Comparison of ENCODE assay signal across 1 cellular context in the genomic region with DNA sequence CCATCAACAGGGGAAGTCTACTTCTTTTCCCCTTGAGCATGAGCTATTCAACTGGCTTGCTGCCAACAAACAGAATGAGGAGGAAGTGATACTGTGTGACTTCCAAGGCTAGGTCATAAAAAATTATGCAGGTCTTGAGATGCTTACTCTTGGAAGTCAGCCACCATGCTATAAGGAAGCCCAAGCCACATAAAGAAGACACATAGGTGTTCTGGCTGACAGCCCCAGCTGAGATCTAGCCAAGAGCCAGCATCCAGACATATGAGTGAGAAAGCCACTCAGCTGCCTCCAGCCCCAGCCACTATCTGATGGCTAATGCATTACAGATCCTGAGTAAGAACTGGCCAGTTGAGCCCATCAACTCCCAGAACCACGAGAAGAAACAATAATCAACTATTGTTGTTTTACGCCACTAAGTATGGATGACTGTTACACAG.
TF ChIP-seq lines count a peak whose summit lies in the region.

No MANE protein-coding gene starts in this region.

TF ChIP-seq in K562, 482 proteins besides CTCF, POLR2A, EP300 and RAD21 (continued from another document):
- peak; percentile 59; the same call in 1 of the 2 replicates for TF ChIP-seq CTBP1 (IDR thresholded peaks at IDR 0.05; ENCODE audit: borderline replicate concordance)
- no peak for TF ChIP-seq NR2C1 (IDR thresholded peaks at IDR 0.05)
- no peak for TF ChIP-seq NR2C1 (tag; IDR thresholded peaks at IDR 0.05)
- no peak for TF ChIP-seq MECOM (CRISPR knock-in tag; IDR thresholded peaks at IDR 0.05)
- TF ChIP-seq, protein P1, sequence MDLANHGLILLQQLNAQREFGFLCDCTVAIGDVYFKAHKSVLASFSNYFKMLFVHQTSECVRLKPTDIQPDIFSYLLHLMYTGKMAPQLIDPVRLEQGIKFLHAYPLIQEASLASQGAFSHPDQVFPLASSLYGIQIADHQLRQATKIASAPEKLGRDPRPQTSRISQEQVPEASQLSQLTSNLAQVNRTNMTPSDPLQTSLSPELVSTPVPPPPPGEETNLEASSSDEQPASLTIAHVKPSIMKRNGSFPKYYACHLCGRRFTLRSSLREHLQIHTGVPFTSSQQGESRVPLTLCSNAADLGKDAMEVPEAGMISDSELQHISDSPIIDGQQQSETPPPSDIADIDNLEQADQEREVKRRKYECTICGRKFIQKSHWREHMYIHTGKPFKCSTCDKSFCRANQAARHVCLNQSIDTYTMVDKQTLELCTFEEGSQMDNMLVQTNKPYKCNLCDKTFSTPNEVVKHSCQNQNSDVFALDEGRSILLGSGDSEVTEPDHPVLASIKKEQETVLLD (IDR thresholded peaks at IDR 0.05): no peak
- TF ChIP-seq YY1 (IDR thresholded peaks at IDR 0.05; ENCODE audit: borderline replicate concordance in 1 of 3, control insufficient read depth in 1 of 3, extremely low read depth in 1 of 3, insufficient read depth in 3 of 3, insufficient read length in 1 of 3, insufficient replicate concordance in 2 of 3, low read depth in 1 of 3, low read length in 2 of 3): peak in 1 of 3 experiments; percentile 35
- peak; percentile 86 for TF ChIP-seq NFIX (CRISPR knock-in tag; IDR thresholded peaks at IDR 0.05; ENCODE audit: low read depth)
- TF ChIP-seq SPI1 (IDR thresholded peaks at IDR 0.05; ENCODE audit: borderline replicate concordance, low read depth, low read length): 0 out of 2 replicates have a peak, but pooled peaks have one; percentile 53
- TF ChIP-seq MTF1 (CRISPR knock-in tag; IDR thresholded peaks at IDR 0.05; ENCODE audit: borderline replicate concordance): no peak
